Comparison of ENCODE assay signal across 8 cellular contexts in genomic region chr13:67224148-67224846, GRCh38. TPM values are rescaled to one million over a fixed set of nuclear protein-coding genes. Genes with fewer than 3 reads are reported as not detected.
DNase-seq lines count a peak whose midpoint lies in the region; FAIRE-seq and TF ChIP-seq lines count a peak whose summit lies in the region.

No MANE protein-coding gene starts in this region.

- intact Hi-C loops in mammary epithelial cell (cut with micrococcal nuclease), result loop anchor here (1.0 kb wide), 6 partner anchors 149 to 1568 kb away; no protein-coding TSS in a partner anchor

- dilution Hi-C loops in mammary epithelial cell (cut with HindIII; ENCODE audit: low sequenced_read_pairs), result no loop called here

- peaks cover 5% of the 10 kb centered on the region for H3K4me1 ChIP-seq in mammary epithelial cell (ENCODE audit: insufficient read depth, low read length)

- peaks cover 4% of the 10 kb centered on the region for H3K27me3 ChIP-seq in mammary epithelial cell (ENCODE audit: insufficient read depth, low read length)

- no peaks in the 10 kb centered on the region for H4K20me1 ChIP-seq in mammary epithelial cell (ENCODE audit: insufficient read depth, low read length)

- BruUV-seq in mammary epithelial cell (replicated peaks; lab: Mats Ljungman, UMichigan), result no TSS peak

- peak overlapping the region; percentile 53 for H3K4me2 ChIP-seq in mammary epithelial cell (ENCODE audit: insufficient read depth, low read depth, low read length)

- CTCF ChIA-PET in GM10248 (lab: Yijun Ruan, JAX) (interaction anchor here (0.9 kb wide), 1 partner anchor 14 kb away, joined by 3 read pairs; no protein-coding TSS in a partner anchor), HEK293T (lab: Yijun Ruan, JAX) (interaction anchor here (0.6 to 2.5 kb wide), 18 partner anchors 8 to 1882 kb away, joined by 3 to 12 read pairs (median 4); no protein-coding TSS in a partner anchor), mammary epithelial cell (lab: Charles Lee; ENCODE audit: low non-redundant PET) (interaction anchor here (0.6 kb wide), 3 partner anchors 101 to 148 kb away, joined by 3 to 5 read pairs (median 4); no protein-coding TSS in a partner anchor)

- no peak for DNase-seq in GM10248 (ENCODE audit: extremely low spot score)
- peak; percentile 93 for DNase-seq in HEK293T (ENCODE audit: extremely low spot score)
- peak; percentile 92 for DNase-seq in NCI-H1417 treated with DMSO at 0.1 percent for 48 hours (lab: John Stamatoyannopoulos, UW)
- DNase-seq in T follicular helper cell (ENCODE audit: low read depth), result peak; percentile 30
- DNase-seq in mammary epithelial cell, result peak; percentile 56
- DNase-seq in stimulated activated CD4-positive, alpha-beta T cell treated with anti-CD3 and anti-CD28 coated beads, Interleukin-12 subunit alpha, Interleukin-12 subunit beta, amount 100 ng/mL, for 4 hours, result peak; percentile 45
- no peak for DNase-seq in GF-D8 (lab: John Stamatoyannopoulos, UW)

- FAIRE-seq in islet of Langerhans (lab: Jason Lieb, UNC), result peak; percentile 99

- POLR2A ChIA-PET in GM10248 (lab: Yijun Ruan, JAX) (no interaction called here), HEK293T (lab: Yijun Ruan, JAX) (interaction anchor here (0.6 kb wide), 1 partner anchor 535 kb away, joined by 4 read pairs; no protein-coding TSS in a partner anchor)

- peak; percentile 30 for TF ChIP-seq CTCF in GM10248 (IDR thresholded peaks at IDR 0.05; ENCODE audit: control extremely low read depth, extremely low read depth, low read depth, missing control alignments)
- peak; percentile 58 to 73 for TF ChIP-seq CTCF in mammary epithelial cell (conservative IDR thresholded peaks at IDR 0.05 in 1 of 2, IDR thresholded peaks at IDR 0.05 in 1 of 2; ENCODE audit: extremely low read depth in 1 of 2, insufficient read depth in 1 of 2, low read depth in 1 of 2, low read length in 2 of 2)

- no peaks in the 10 kb centered on the region for H3K36me3 ChIP-seq in mammary epithelial cell (ENCODE audit: insufficient read depth, low read length)

- WGBS in mammary epithelial cell (ENCODE audit: low coverage, missing lambda C conversion rate), result under 1% methylated on average over 9 of the region's 9 CpGs

- no peak overlapping the region for H3K27ac ChIP-seq in mammary epithelial cell (ENCODE audit: insufficient read depth, low read depth, low read length)

- in situ Hi-C loops in mammary epithelial cell (cut with MboI; ENCODE audit: low sequenced_read_pairs in 2 of 2), result loop anchor here in 1 of 2 donors (10.0 kb wide), 1 partner anchor 149 kb away; no protein-coding TSS in a partner anchor

- H2AFZ ChIP-seq in mammary epithelial cell (ENCODE audit: low read depth, low read length), result no peak overlapping the region

- no peaks in the 10 kb centered on the region for H3K79me2 ChIP-seq in mammary epithelial cell (ENCODE audit: insufficient read depth, low read length)

- H3K4me3 ChIP-seq in mammary epithelial cell (replicated peaks in 1 of 3; ENCODE audit: insufficient read depth in 1 of 3, low read depth in 2 of 3, low read length in 3 of 3), result no peak overlapping the region

- H3K9ac ChIP-seq in mammary epithelial cell (ENCODE audit: insufficient read depth, low read length), result no peak overlapping the region

- H3K9me3 ChIP-seq in mammary epithelial cell (replicated peaks; ENCODE audit: insufficient read depth, low read length), result no peaks in the 10 kb centered on the region

TF ChIP-seq in HEK293T, 16 proteins besides CTCF, POLR2A, EP300 and RAD21:
- TF ChIP-seq NFRKB (IDR thresholded peaks at IDR 0.05) (no peak), L3MBTL2 (conservative IDR thresholded peaks at IDR 0.05) (no peak), CTBP1 (IDR thresholded peaks at IDR 0.05; ENCODE audit: borderline replicate concordance) (no peak), ELF4 (IDR thresholded peaks at IDR 0.05) (no peak), FOXK2 (IDR thresholded peaks at IDR 0.05) (no peak), HDGF (IDR thresholded peaks at IDR 0.05; ENCODE audit: borderline replicate concordance) (no peak), ZNF384 (IDR thresholded peaks at IDR 0.05) (no peak)

RNA-seq across cellular contexts. Expression of gene PCDH9, which starts 5.8 kb away (rescaled TPM):
- total RNA-seq in mammary epithelial cell, result 1 to 10 TPM in 1 of 2 donors, under 1 TPM in 1; 0.28 to 3.0 TPM
- polyA plus RNA-seq in mammary epithelial cell, result 0.26 TPM
- polyA minus RNA-seq in mammary epithelial cell, result 3.3 TPM

Comparison
In these comparisons a context has a peak if more than half of its experiments do, and no peak if none do; other contexts are left out.
1. DNase-seq: peak in HEK293T (single experiment), NCI-H1417 treated with DMSO at 0.1 percent for 48 hours (single experiment), T follicular helper cell (single experiment), mammary epithelial cell (single experiment) and stimulated activated CD4-positive, alpha-beta T cell treated with anti-CD3 and anti-CD28 coated beads, Interleukin-12 subunit alpha, Interleukin-12 subunit beta, amount 100 ng/mL, for 4 hours (single experiment); none in GM10248 (single experiment) and GF-D8 (single experiment).